9 cellular contexts compared by ENCODE assay signal in genomic region chr6:31791324-31792089, GRCh38. TPM values are rescaled to one million over a fixed set of nuclear protein-coding genes. Genes with fewer than 3 reads are reported as not detected.
DNase-seq lines count a peak whose midpoint lies in the region; ATAC-seq lines count a peak whose summit lies in the region.
"Had no signal": no experiment of that assay in that cellular context is flagged by ENCODE, and none has a peak within 500 bp of the region (broad histone marks: within the 10 kb centered on the region; RNA-seq: fewer than 3 reads in every experiment).

No MANE protein-coding gene starts in this region.

- no peaks in the 10 kb centered on the region for H3K9me3 Mint-ChIP-seq in activated CD8-positive, alpha-beta T cell treated with anti-CD3 and anti-CD28 coated beads, Interleukin-2, amount 10 ng/mL, durations not matched to agents 7 days and 5 days (ENCODE audit: insufficient read depth)
- H3K9me3 Mint-ChIP-seq in stimulated activated effector memory CD8-positive, alpha-beta T cell treated with anti-CD3 and anti-CD28 coated beads, Interleukin-12 subunit alpha, Interleukin-12 subunit beta, amount 100 ng/mL, for 72 hours, result no peaks in the 10 kb centered on the region
- H3K9me3 Mint-ChIP-seq: memory B cell had no signal

- H3K4me1 Mint-ChIP-seq in activated CD8-positive, alpha-beta T cell treated with anti-CD3 and anti-CD28 coated beads, Interleukin-2, amount 10 ng/mL, durations not matched to agents 7 days and 5 days (ENCODE audit: low read depth), result peaks cover 32% of the 10 kb centered on the region
- peaks cover 36% of the 10 kb centered on the region for H3K4me1 Mint-ChIP-seq in stimulated activated effector memory CD8-positive, alpha-beta T cell treated with anti-CD3 and anti-CD28 coated beads, Interleukin-12 subunit alpha, Interleukin-12 subunit beta, amount 100 ng/mL, for 72 hours

- ATAC-seq in activated CD8-positive, alpha-beta T cell treated with anti-CD3 and anti-CD28 coated beads, Interleukin-2, amount 10 ng/mL, durations not matched to agents 7 days and 5 days, result no peak
- ATAC-seq in stimulated activated effector memory CD8-positive, alpha-beta T cell treated with anti-CD3 and anti-CD28 coated beads, Interleukin-12 subunit alpha, Interleukin-12 subunit beta, amount 100 ng/mL, for 72 hours, result no peak
- no peak for ATAC-seq in HG02938 (IDR thresholded peaks at IDR 0.05; ENCODE audit: unreplicated experiment)

- CTCF ChIA-PET in activated CD8-positive, alpha-beta T cell treated with anti-CD3 and anti-CD28 coated beads, Interleukin-2, amount 10 ng/mL, durations not matched to agents 7 days and 5 days (lab: Charles Lee), result interaction anchor here (0.6 to 3.1 kb wide), 19 partner anchors 10 to 107 kb away, joined by 3 to 17 read pairs (median 4); partner anchors contain the start of genes ABHD16A, DDAH2, HSPA1A and HSPA1B

- POLR2A ChIA-PET in activated CD8-positive, alpha-beta T cell treated with anti-CD3 and anti-CD28 coated beads, Interleukin-2, amount 10 ng/mL, durations not matched to agents 7 days and 5 days (lab: Charles Lee), result interaction anchor here (1.0 kb wide), 1 partner anchor 13 kb away, joined by 3 read pairs; no protein-coding TSS in a partner anchor

- H3K27ac Mint-ChIP-seq in activated CD8-positive, alpha-beta T cell treated with anti-CD3 and anti-CD28 coated beads, Interleukin-2, amount 10 ng/mL, durations not matched to agents 7 days and 5 days, result peak overlapping the region; percentile 45
- peak overlapping the region; percentile 99 for H3K27ac Mint-ChIP-seq in stimulated activated effector memory CD8-positive, alpha-beta T cell treated with anti-CD3 and anti-CD28 coated beads, Interleukin-12 subunit alpha, Interleukin-12 subunit beta, amount 100 ng/mL, for 72 hours

- peaks cover 36% of the 10 kb centered on the region for H3K36me3 Mint-ChIP-seq in activated CD8-positive, alpha-beta T cell treated with anti-CD3 and anti-CD28 coated beads, Interleukin-2, amount 10 ng/mL, durations not matched to agents 7 days and 5 days (ENCODE audit: low read depth)
- H3K36me3 Mint-ChIP-seq in stimulated activated effector memory CD8-positive, alpha-beta T cell treated with anti-CD3 and anti-CD28 coated beads, Interleukin-12 subunit alpha, Interleukin-12 subunit beta, amount 100 ng/mL, for 72 hours, result peaks cover 78% of the 10 kb centered on the region

- no peak overlapping the region for H3K4me3 Mint-ChIP-seq in activated CD8-positive, alpha-beta T cell treated with anti-CD3 and anti-CD28 coated beads, Interleukin-2, amount 10 ng/mL, durations not matched to agents 7 days and 5 days
- H3K4me3 Mint-ChIP-seq in stimulated activated effector memory CD8-positive, alpha-beta T cell treated with anti-CD3 and anti-CD28 coated beads, Interleukin-12 subunit alpha, Interleukin-12 subunit beta, amount 100 ng/mL, for 72 hours, result no peak overlapping the region
- H3K4me3 Mint-ChIP-seq: memory B cell had no signal

- DNase-seq in AG08395 (ENCODE audit: low spot score), result peak; percentile 82
- DNase-seq in Daoy (ENCODE audit: low read depth), result peak; percentile 51
- DNase-seq in NCI-H146 treated with DMSO at 0.1 percent for 48 hours (lab: John Stamatoyannopoulos, UW; ENCODE audit: unreplicated experiment), result peak; percentile 7
- peak; percentile 67 for DNase-seq in activated CD8-positive, alpha-beta T cell treated with anti-CD3 and anti-CD28 coated beads, Interleukin-2, amount 10 ng/mL, durations not matched to agents 7 days and 5 days
- DNase-seq in germinal center (ENCODE audit: low spot score), result peak; percentile 71
- no peak for DNase-seq in stimulated activated effector memory CD8-positive, alpha-beta T cell treated with anti-CD3 and anti-CD28 coated beads, Interleukin-12 subunit alpha, Interleukin-12 subunit beta, amount 100 ng/mL, for 72 hours (ENCODE audit: low spot score in 2 of 2)
- DNase-seq in putamen (ENCODE audit: low spot score), result no peak

- no peaks in the 10 kb centered on the region for H3K27me3 Mint-ChIP-seq in activated CD8-positive, alpha-beta T cell treated with anti-CD3 and anti-CD28 coated beads, Interleukin-2, amount 10 ng/mL, durations not matched to agents 7 days and 5 days (ENCODE audit: low read depth)
- H3K27me3 Mint-ChIP-seq: memory B cell had no signal

RNA-seq across cellular contexts. Expression of gene VARS1, which starts 4.0 kb away (rescaled TPM):
- total RNA-seq in Daoy (2014; rRNA removed; shearing (Covaris generic)), result 77.3 and 80.3 TPM in 2 replicates
- 100 to 1,000 TPM; 114 to 115 TPM for total RNA-seq in activated CD8-positive, alpha-beta T cell treated with anti-CD3 and anti-CD28 coated beads, Interleukin-2, amount 10 ng/mL, durations not matched to agents 7 days and 5 days

RNA-seq across cellular contexts. Expression of gene VWA7, which starts 14.4 kb away (rescaled TPM):
- total RNA-seq in Daoy (2014; rRNA removed; shearing (Covaris generic)), result 0.34 TPM in 1 of 2 replicates, not detected in the other
- total RNA-seq in activated CD8-positive, alpha-beta T cell treated with anti-CD3 and anti-CD28 coated beads, Interleukin-2, amount 10 ng/mL, durations not matched to agents 7 days and 5 days, result 1 to 10 TPM; 6.4 to 6.6 TPM

RNA-seq across cellular contexts. Expression of gene LSM2, which starts 15.3 kb away (rescaled TPM):
- total RNA-seq in Daoy (2014; rRNA removed; shearing (Covaris generic)), result 91.8 and 146 TPM in 2 replicates
- total RNA-seq in activated CD8-positive, alpha-beta T cell treated with anti-CD3 and anti-CD28 coated beads, Interleukin-2, amount 10 ng/mL, durations not matched to agents 7 days and 5 days, result 100 to 1,000 TPM; 123 to 128 TPM

RNA-seq across cellular contexts. Expression of gene HSPA1L, which starts 23.6 kb away (rescaled TPM):
- 0.12 and 0.80 TPM in 2 replicates for total RNA-seq in Daoy (2014; rRNA removed; shearing (Covaris generic))
- total RNA-seq in activated CD8-positive, alpha-beta T cell treated with anti-CD3 and anti-CD28 coated beads, Interleukin-2, amount 10 ng/mL, durations not matched to agents 7 days and 5 days, result 1 to 10 TPM; 3.0 to 3.1 TPM

RNA-seq across cellular contexts. Expression of gene HSPA1A, which starts 23.8 kb away (rescaled TPM):
- 148 and 171 TPM in 2 replicates for total RNA-seq in Daoy (2014; rRNA removed; shearing (Covaris generic))
- total RNA-seq in activated CD8-positive, alpha-beta T cell treated with anti-CD3 and anti-CD28 coated beads, Interleukin-2, amount 10 ng/mL, durations not matched to agents 7 days and 5 days, result 10 to 100 TPM; 75.6 to 75.7 TPM

Comparison
In these comparisons a context has a peak if more than half of its experiments do, and no peak if none do; other contexts are left out.
1. DNase-seq: peak in AG08395 (single experiment), Daoy (single experiment), NCI-H146 treated with DMSO at 0.1 percent for 48 hours (single experiment), activated CD8-positive, alpha-beta T cell treated with anti-CD3 and anti-CD28 coated beads, Interleukin-2, amount 10 ng/mL, durations not matched to agents 7 days and 5 days (single experiment) and germinal center (single experiment); none in stimulated activated effector memory CD8-positive, alpha-beta T cell treated with anti-CD3 and anti-CD28 coated beads, Interleukin-12 subunit alpha, Interleukin-12 subunit beta, amount 100 ng/mL, for 72 hours (0 of 2) and putamen (single experiment).